Comparison of ENCODE assay signal across 9 cellular contexts in genomic region chr1:25676488-25676887, GRCh38. TPM values are rescaled to one million over a fixed set of nuclear protein-coding genes. Genes with fewer than 3 reads are reported as not detected.
DNase-seq lines count a peak whose midpoint lies in the region; ATAC-seq and FAIRE-seq lines count a peak whose summit lies in the region.
"Had no signal": no experiment of that assay in that cellular context is flagged by ENCODE, and none has a peak within 500 bp of the region (broad histone marks: within the 10 kb centered on the region; RNA-seq: fewer than 3 reads in every experiment).

No MANE protein-coding gene starts in this region.

- in situ Hi-C loops in G401 (cut with HindIII; ENCODE audit: low sequenced_read_pairs) = no loop called here

- H3K27ac Mint-ChIP-seq in T-cell = peak overlapping the region; percentile 91 to 93

- CTCF ChIA-PET in T-cell (lab: Charles Lee) = interaction anchor here (1.0 to 2.1 kb wide), 5 partner anchors 16 to 67 kb away, joined by 3 to 11 read pairs (median 6); no protein-coding TSS in a partner anchor

- POLR2A ChIA-PET in T-cell (lab: Charles Lee) = interaction anchor here (0.7 to 1.1 kb wide), 3 partner anchors 12 to 77 kb away, joined by 3 to 4 read pairs (median 3); no protein-coding TSS in a partner anchor

- H3K27me3 Mint-ChIP-seq in T-cell = no peaks in the 10 kb centered on the region

- no peak for FAIRE-seq in frontal cortex (lab: Jason Lieb, UNC)
- FAIRE-seq: TTC549 had no signal

- H3K4me1 Mint-ChIP-seq in T-cell = peaks cover 86 to 89% (median 87%) of the 10 kb centered on the region in 3 donors

- no peaks in the 10 kb centered on the region for H3K9me3 Mint-ChIP-seq in T-cell

- peak; percentile 29 for ATAC-seq in HG03135 (IDR thresholded peaks at IDR 0.05; ENCODE audit: unreplicated experiment)
- peak in 2 of 4 experiments; percentile 3 to 16 for ATAC-seq in T-cell (replicated peaks in 1 of 4)

- H3K36me3 Mint-ChIP-seq in T-cell = peaks cover 21% of the 10 kb centered on the region

- peak overlapping the region; percentile 65 to 79 (median 74) for H3K4me3 Mint-ChIP-seq in T-cell

- DNase-seq in G401 (ENCODE audit: low spot score) (peak; percentile 94), T-cell (peak in 7 of 34 experiments; percentile 6 to 22 (median 14)), lung microvascular endothelial cell (ENCODE audit: low read depth in 2 of 2) (peak; percentile 42 to 54), putamen (ENCODE audit: low spot score) (no peak), AG08396 (ENCODE audit: low spot score) (no peak), frontal cortex (ENCODE audit: low spot score in 2 of 2) (no peak)
- no peak for DNase-seq in activated effector memory CD4-positive, alpha-beta T cell treated with anti-CD3 and anti-CD28 coated beads, Interleukin-2, amount 50 U/mL, for 16 hours

RNA-seq across cellular contexts. Expression of gene MAN1C1, which starts 59.9 kb away (rescaled TPM):
- 5.3 and 5.5 TPM in 2 replicates for total RNA-seq in G401 (2014; rRNA removed; shearing (Covaris generic))
- total RNA-seq in T-cell (10 to 100 TPM; 57.5 to 90.5 (median 65.5) TPM), lung microvascular endothelial cell (0.22 and 0.79 TPM in 2 replicates), frontal cortex (5.3 TPM)

Comparison
In these comparisons a context has a peak if more than half of its experiments do, and no peak if none do; other contexts are left out.
1. DNase-seq: peak in G401 (single experiment) and lung microvascular endothelial cell (2 of 2); none in putamen (single experiment), AG08396 (single experiment), activated effector memory CD4-positive, alpha-beta T cell treated with anti-CD3 and anti-CD28 coated beads, Interleukin-2, amount 50 U/mL, for 16 hours (single experiment) and frontal cortex (0 of 2).